In genomic region chr5:55926476-55926875, GRCh38 we compare ENCODE assay signal across 33 cellular contexts.
"Had no signal": no experiment of that assay in that cellular context is flagged by ENCODE, and none has a peak within 500 bp of the region (broad histone marks: within the 10 kb centered on the region; RNA-seq: fewer than 3 reads in every experiment).

No MANE protein-coding gene starts in this region.

- ATAC-seq: activated CD4-positive, alpha-beta T cell treated with anti-CD3 and anti-CD28 coated beads for 36 hours; activated CD4-positive, CD25-positive, alpha-beta regulatory T cell treated with anti-CD3 and anti-CD28 coated beads, Interleukin-2, amount 50 U/mL, for 24 hours; activated T-cell treated with anti-CD3 and anti-CD28 coated beads, Interleukin-2, amount 50 U/mL, for 4 hours; WTC11 had no signal

- H3K4me3 Mint-ChIP-seq: activated CD4-positive, alpha-beta memory T cell treated with anti-CD3 and anti-CD28 coated beads for 36 hours; activated CD4-positive, alpha-beta T cell treated with anti-CD3 and anti-CD28 coated beads for 36 hours; activated CD4-positive, alpha-beta T cell treated with anti-CD3 and anti-CD28 coated beads, Interleukin-2, amount 10 ng/mL, durations not matched to agents 7 days and 5 days; activated naive CD4-positive, alpha-beta T cell treated with anti-CD3 and anti-CD28 coated beads for 36 hours; activated naive CD8-positive, alpha-beta T cell treated with anti-CD3 and anti-CD28 coated beads for 36 hours; activated T-cell treated with anti-CD3 and anti-CD28 coated beads, Interleukin-2, amount 50 U/mL, for 4 hours; activated T-helper 1 cell treated with anti-CD3 and anti-CD28 coated beads, Interleukin-12 subunit alpha, Interleukin-12 subunit beta, Interleukin-2, Interleukin-4 antibody, amounts not matched to agents 30 ng/mL and 10 ng/mL and 1 ng/mL, durations not matched to agents 14 hours and 24 hours and 36 hours; WTC11 had no signal

- DNase-seq: activated CD4-positive, alpha-beta memory T cell treated with anti-CD3 and anti-CD28 coated beads for 36 hours; activated CD4-positive, alpha-beta T cell treated with anti-CD3 and anti-CD28 coated beads for 36 hours; activated CD4-positive, alpha-beta T cell treated with anti-CD3 and anti-CD28 coated beads, Interleukin-2, amount 10 ng/mL, durations not matched to agents 7 days and 5 days; activated CD8-positive, alpha-beta memory T cell treated with anti-CD3 and anti-CD28 coated beads, Interleukin-2, amount 50 U/mL, for 4 hours; activated gamma-delta T cell treated with Interleukin-2 at 50 U/mL for 16 hours; activated naive CD4-positive, alpha-beta T cell treated with anti-CD3 and anti-CD28 coated beads for 36 hours; activated naive CD8-positive, alpha-beta T cell treated with anti-CD3 and anti-CD28 coated beads for 36 hours; activated T-cell treated with anti-CD3 and anti-CD28 coated beads for 4 hours; activated T-cell treated with anti-CD3 and anti-CD28 coated beads, Interleukin-2, amount 50 U/mL, for 4 hours; amniotic stem cell; aorta; brain microvascular endothelial cell; central memory CD4-positive, alpha-beta T cell; Kasumi-1; KBM-7; MG63; NCI-H1048; NCI-H1105 treated with DMSO at 0.1 percent for 48 hours; NCI-H1436; NCI-H1694; NCI-H1930; NCI-H2081 treated with DMSO at 0.1 percent for 48 hours; NCI-H226; NCI-H446 treated with DMSO at 0.1 percent for 48 hours; NCI-H69; NK-92 treated with Interleukin-12 subunit alpha and Interleukin-12 subunit beta, amount 100 ng/mL, for 24 hours; Right ventricle myocardium superior; SW 1271; T-helper 1 cell; T1000 had no signal

- H3K36me3 Mint-ChIP-seq: activated CD4-positive, alpha-beta memory T cell treated with anti-CD3 and anti-CD28 coated beads for 36 hours; activated naive CD8-positive, alpha-beta T cell treated with anti-CD3 and anti-CD28 coated beads for 36 hours; WTC11 had no signal

- H3K9me3 ChIP-seq: MG63 had no signal

- H3K9me3 Mint-ChIP-seq: activated CD4-positive, alpha-beta memory T cell treated with anti-CD3 and anti-CD28 coated beads for 36 hours; activated CD4-positive, alpha-beta T cell treated with anti-CD3 and anti-CD28 coated beads, Interleukin-2, amount 10 ng/mL, durations not matched to agents 7 days and 5 days; activated naive CD4-positive, alpha-beta T cell treated with anti-CD3 and anti-CD28 coated beads for 36 hours; activated naive CD8-positive, alpha-beta T cell treated with anti-CD3 and anti-CD28 coated beads for 36 hours; activated T-cell treated with anti-CD3 and anti-CD28 coated beads, Interleukin-2, amount 50 U/mL, for 4 hours; activated T-helper 1 cell treated with anti-CD3 and anti-CD28 coated beads, Interleukin-12 subunit alpha, Interleukin-12 subunit beta, Interleukin-2, Interleukin-4 antibody, amounts not matched to agents 30 ng/mL and 10 ng/mL and 1 ng/mL, durations not matched to agents 14 hours and 24 hours and 36 hours had no signal

- H3K27me3 Mint-ChIP-seq: activated CD4-positive, alpha-beta memory T cell treated with anti-CD3 and anti-CD28 coated beads for 36 hours; activated CD4-positive, alpha-beta T cell treated with anti-CD3 and anti-CD28 coated beads for 36 hours; activated CD4-positive, alpha-beta T cell treated with anti-CD3 and anti-CD28 coated beads, Interleukin-2, amount 10 ng/mL, durations not matched to agents 7 days and 5 days had no signal

- H3K27ac Mint-ChIP-seq: activated CD4-positive, alpha-beta memory T cell treated with anti-CD3 and anti-CD28 coated beads for 36 hours; activated CD4-positive, alpha-beta T cell treated with anti-CD3 and anti-CD28 coated beads for 36 hours; activated CD4-positive, alpha-beta T cell treated with anti-CD3 and anti-CD28 coated beads, Interleukin-2, amount 10 ng/mL, durations not matched to agents 7 days and 5 days; activated naive CD4-positive, alpha-beta T cell treated with anti-CD3 and anti-CD28 coated beads for 36 hours; activated naive CD8-positive, alpha-beta T cell treated with anti-CD3 and anti-CD28 coated beads for 36 hours; activated T-helper 1 cell treated with anti-CD3 and anti-CD28 coated beads, Interleukin-12 subunit alpha, Interleukin-12 subunit beta, Interleukin-2, Interleukin-4 antibody, amounts not matched to agents 30 ng/mL and 10 ng/mL and 1 ng/mL, durations not matched to agents 14 hours and 24 hours and 36 hours; WTC11 had no signal
